ENCODE assay signal across 12 cellular contexts in genomic region chr10:36494386-36494785, GRCh38.
DNase-seq lines count a peak whose midpoint lies in the region; ATAC-seq, FAIRE-seq and TF ChIP-seq lines count a peak whose summit lies in the region.
"Had no signal": no experiment of that assay in that cellular context is flagged by ENCODE, and none has a peak within 500 bp of the region (broad histone marks: within the 10 kb centered on the region; RNA-seq: fewer than 3 reads in every experiment).

No MANE protein-coding gene starts in this region.

- H2AFZ ChIP-seq in mammary epithelial cell (ENCODE audit: low read depth, low read length), result peak overlapping the region; percentile 43

- H3K27ac ChIP-seq in A549, result peak overlapping the region; percentile 34 to 38; a peak in 2 of 6 replicates
- H3K27ac ChIP-seq in mammary epithelial cell (ENCODE audit: insufficient read depth, low read depth, low read length), result peak overlapping the region; percentile 71
- H3K27ac ChIP-seq: psoas muscle had no signal

- H3K9me3 Mint-ChIP-seq in activated naive CD4-positive, alpha-beta T cell treated with anti-CD3 and anti-CD28 coated beads for 36 hours, result peaks cover 2% of the 10 kb centered on the region

- FAIRE-seq in A549 (lab: Jason Lieb, UNC), result peak; percentile 77

- peak in 1 of 2 experiments; percentile 58; a peak in 3 of 6 replicates for ATAC-seq in A549
- no peak for ATAC-seq in GM18519 (IDR thresholded peaks at IDR 0.05; ENCODE audit: low FRiP score, unreplicated experiment)
- no peak for ATAC-seq in GM18870 (IDR thresholded peaks at IDR 0.05; ENCODE audit: unreplicated experiment)
- ATAC-seq: psoas muscle had no signal

- no TSS peak for BruUV-seq in mammary epithelial cell (replicated peaks; lab: Mats Ljungman, UMichigan)

- no peak overlapping the region for H3K27ac Mint-ChIP-seq in activated naive CD4-positive, alpha-beta T cell treated with anti-CD3 and anti-CD28 coated beads for 36 hours
- H3K27ac Mint-ChIP-seq: activated T-helper 1 cell treated with anti-CD3 and anti-CD28 coated beads, Interleukin-12 subunit alpha, Interleukin-12 subunit beta, Interleukin-2, Interleukin-4 antibody, amounts not matched to agents 30 ng/mL and 10 ng/mL and 1 ng/mL, durations not matched to agents 14 hours and 24 hours and 36 hours had no signal

- dilution Hi-C loops in mammary epithelial cell (cut with HindIII; ENCODE audit: low sequenced_read_pairs), result no loop called here

- TF ChIP-seq RAD21 in A549 (conservative IDR thresholded peaks at IDR 0.05 in 1 of 2, IDR thresholded peaks at IDR 0.05 in 1 of 2), result no peak

- 5% methylated on average over 2 of the region's 2 CpGs for WGBS in A549 (ENCODE audit: missing lambda C conversion rate)
- 50% methylated on average over 2 of the region's 2 CpGs for WGBS in mammary epithelial cell (ENCODE audit: low coverage, missing lambda C conversion rate)

- DNase-seq in A549 (ENCODE audit: low read depth in 1 of 2, low spot score in 1 of 2), result peak; percentile 9 to 51
- peak; percentile 89 for DNase-seq in HT1080 (ENCODE audit: low read depth)
- peak; percentile 88 for DNase-seq in mammary epithelial cell
- DNase-seq in iris pigment epithelial cell (ENCODE audit: low read depth), result peak; percentile 90
- DNase-seq in activated naive CD4-positive, alpha-beta T cell treated with anti-CD3 and anti-CD28 coated beads for 36 hours, result no peak
- DNase-seq in NCI-H1105 treated with DMSO at 0.1 percent for 48 hours (lab: John Stamatoyannopoulos, UW), result no peak
- DNase-seq: NCI-H2227 treated with DMSO at 0.1 percent for 48 hours, psoas muscle had no signal

- H3K9me3 ChIP-seq in A549 (no peaks in the 10 kb centered on the region), mammary epithelial cell (replicated peaks; ENCODE audit: insufficient read depth, low read length) (no peaks in the 10 kb centered on the region)
- H3K9me3 ChIP-seq: psoas muscle had no signal

- in situ Hi-C loops in mammary epithelial cell (cut with MboI; ENCODE audit: low sequenced_read_pairs in 2 of 2), result no loop called here

- no peaks in the 10 kb centered on the region for H3K36me3 ChIP-seq in mammary epithelial cell (ENCODE audit: insufficient read depth, low read length)

- POLR2A ChIA-PET in A549 (lab: Yijun Ruan, JAX), result no interaction called here

- H3K4me1 ChIP-seq in A549, result peaks cover 29% of the 10 kb centered on the region
- peaks cover 37% of the 10 kb centered on the region for H3K4me1 ChIP-seq in mammary epithelial cell (ENCODE audit: insufficient read depth, low read length)
- H3K4me1 ChIP-seq: psoas muscle had no signal

- no peaks in the 10 kb centered on the region for H3K4me1 Mint-ChIP-seq in activated naive CD4-positive, alpha-beta T cell treated with anti-CD3 and anti-CD28 coated beads for 36 hours (ENCODE audit: low read depth)
- H3K4me1 Mint-ChIP-seq: central memory CD8-positive, alpha-beta T cell had no signal

- H3K27me3 ChIP-seq in mammary epithelial cell (ENCODE audit: insufficient read depth, low read length), result no peaks in the 10 kb centered on the region

- H3K9ac ChIP-seq in mammary epithelial cell (ENCODE audit: insufficient read depth, low read length), result no peak overlapping the region

- CTCF ChIA-PET in A549 (lab: Yijun Ruan, JAX), result interaction anchor here (1.5 kb wide), 1 partner anchor 231 kb away, joined by 4 read pairs; no protein-coding TSS in a partner anchor
- CTCF ChIA-PET in mammary epithelial cell (lab: Charles Lee; ENCODE audit: low non-redundant PET), result no interaction called here
- CTCF ChIA-PET in activated naive CD4-positive, alpha-beta T cell treated with anti-CD3 and anti-CD28 coated beads for 36 hours (lab: Charles Lee), result no interaction called here

- no peak for TF ChIP-seq EP300 in A549 (IDR thresholded peaks at IDR 0.05)

- no peak for TF ChIP-seq POLR2A in A549 (IDR thresholded peaks at IDR 0.05; ENCODE audit: low read length)

- H3K79me2 ChIP-seq in mammary epithelial cell (ENCODE audit: insufficient read depth, low read length), result no peaks in the 10 kb centered on the region

- H4K20me1 ChIP-seq in mammary epithelial cell (ENCODE audit: insufficient read depth, low read length), result no peaks in the 10 kb centered on the region

- H3K27me3 Mint-ChIP-seq in activated naive CD4-positive, alpha-beta T cell treated with anti-CD3 and anti-CD28 coated beads for 36 hours (ENCODE audit: low read depth), result no peaks in the 10 kb centered on the region
- H3K27me3 Mint-ChIP-seq: central memory CD8-positive, alpha-beta T cell had no signal

- H3K4me3 ChIP-seq in A549 (no peak overlapping the region), mammary epithelial cell (replicated peaks in 1 of 3; ENCODE audit: insufficient read depth in 1 of 3, low read depth in 2 of 3, low read length in 3 of 3) (no peak overlapping the region)
- H3K4me3 ChIP-seq: psoas muscle had no signal

- TF ChIP-seq CTCF in A549 (IDR thresholded peaks at IDR 0.05) (no peak), mammary epithelial cell (conservative IDR thresholded peaks at IDR 0.05 in 1 of 2, IDR thresholded peaks at IDR 0.05 in 1 of 2; ENCODE audit: extremely low read depth in 1 of 2, insufficient read depth in 1 of 2, low read depth in 1 of 2, low read length in 2 of 2) (no peak)

- H3K4me2 ChIP-seq in A549 (peak overlapping the region; percentile 38), mammary epithelial cell (ENCODE audit: insufficient read depth, low read depth, low read length) (no peak overlapping the region)

- H3K36me3 Mint-ChIP-seq in activated naive CD4-positive, alpha-beta T cell treated with anti-CD3 and anti-CD28 coated beads for 36 hours (ENCODE audit: low read depth), result no peaks in the 10 kb centered on the region

- intact Hi-C loops in mammary epithelial cell (cut with micrococcal nuclease), result loop anchor here (5.0 to 10.0 kb wide), 2 partner anchors 147 to 710 kb away; no protein-coding TSS in a partner anchor
- intact Hi-C loops in activated naive CD4-positive, alpha-beta T cell treated with anti-CD3 and anti-CD28 coated beads for 36 hours (cut with micrococcal nuclease), result no loop called here

- no peak overlapping the region for H3K4me3 Mint-ChIP-seq in activated naive CD4-positive, alpha-beta T cell treated with anti-CD3 and anti-CD28 coated beads for 36 hours
- H3K4me3 Mint-ChIP-seq: activated T-helper 1 cell treated with anti-CD3 and anti-CD28 coated beads, Interleukin-12 subunit alpha, Interleukin-12 subunit beta, Interleukin-2, Interleukin-4 antibody, amounts not matched to agents 30 ng/mL and 10 ng/mL and 1 ng/mL, durations not matched to agents 14 hours and 24 hours and 36 hours; central memory CD8-positive, alpha-beta T cell had no signal

TF ChIP-seq in A549, 52 proteins besides CTCF, POLR2A, EP300 and RAD21:
- TF ChIP-seq FOSL2 (IDR thresholded peaks at IDR 0.05), result no peak
- peak; percentile 70 for TF ChIP-seq FOSL2 (CRISPR knock-in tag; IDR thresholded peaks at IDR 0.05)
- TF ChIP-seq USF2 (IDR thresholded peaks at IDR 0.05), result no peak
- TF ChIP-seq JUNB (IDR thresholded peaks at IDR 0.05), result 0 out of 2 replicates have a peak, but pooled peaks have one; percentile 29
TF ChIP-seq in A549: peak in this region for 2.

Comparison
In these comparisons a context has a peak if more than half of its experiments do, and no peak if none do; other contexts are left out.
1. DNase-seq: peak in A549 (2 of 2), HT1080 (single experiment), mammary epithelial cell (single experiment) and iris pigment epithelial cell (single experiment); none in activated naive CD4-positive, alpha-beta T cell treated with anti-CD3 and anti-CD28 coated beads for 36 hours (single experiment) and NCI-H1105 treated with DMSO at 0.1 percent for 48 hours (single experiment).